9 cellular contexts compared by ENCODE assay signal in genomic region chr4:15809058-15809457, GRCh38. TPM values are rescaled to one million over a fixed set of nuclear protein-coding genes. Genes with fewer than 3 reads are reported as not detected.
DNase-seq lines count a peak whose midpoint lies in the region; ATAC-seq, FAIRE-seq and TF ChIP-seq lines count a peak whose summit lies in the region.
"Had no signal": no experiment of that assay in that cellular context is flagged by ENCODE, and none has a peak within 500 bp of the region (broad histone marks: within the 10 kb centered on the region; RNA-seq: fewer than 3 reads in every experiment).

No MANE protein-coding gene starts in this region.

- in situ Hi-C loops in HepG2 (cut with HindIII; ENCODE audit: extremely low pct_ligation_motif_present, low pct_unique_long_range_greater_than_20kb), result loop anchor here (5.0 kb wide), 1 partner anchor 148 kb away; no protein-coding TSS in a partner anchor

- H3K4me3 ChIP-seq in right lobe of liver, result no peak overlapping the region
- no peak overlapping the region for H3K4me3 ChIP-seq in HepG2 (replicated peaks in 1 of 3; ENCODE audit: insufficient read depth in 1 of 3, low read depth in 2 of 3, low read length in 3 of 3)

- no TSS peak for BruUV-seq in HepG2 (replicated peaks; lab: Mats Ljungman, UMichigan)

- H3K79me2 ChIP-seq in HepG2 (ENCODE audit: insufficient read depth, low read length), result no peaks in the 10 kb centered on the region

- DNase-seq in right lobe of liver (no peak), HepG2 (ENCODE audit: low spot score) (no peak), T-helper 17 cell (no peak), NCI-H1105 treated with DMSO at 0.1 percent for 48 hours (lab: John Stamatoyannopoulos, UW) (no peak), GOT3 (lab: John Stamatoyannopoulos, UW) (no peak), foreskin keratinocyte (no peak)
- no peak for DNase-seq in stimulated activated CD4-positive, alpha-beta T cell treated with anti-CD3 and anti-CD28 coated beads, Interleukin-2, amount 100 ng/mL, for 48 hours
- DNase-seq: DMS79 treated with DMSO at 0.1 percent for 48 hours had no signal

- peaks cover 21% of the 10 kb centered on the region for H3K27me3 Mint-ChIP-seq in T-helper 17 cell

- H3K36me3 ChIP-seq in right lobe of liver (no peaks in the 10 kb centered on the region), HepG2 (replicated peaks in 1 of 2; ENCODE audit: control insufficient read depth in 1 of 2, insufficient read depth in 2 of 2, low read length in 2 of 2) (no peaks in the 10 kb centered on the region)

- peaks cover 17% of the 10 kb centered on the region for H3K4me1 Mint-ChIP-seq in T-helper 17 cell

- H3K4me2 ChIP-seq in HepG2 (ENCODE audit: low read depth, low read length), result no peak overlapping the region

- H3K4me1 ChIP-seq in right lobe of liver (peaks cover 0 to 3% (median 0%) of the 10 kb centered on the region in 4 donors), HepG2 (ENCODE audit: insufficient read depth, low read length) (no peaks in the 10 kb centered on the region), foreskin keratinocyte (no peaks in the 10 kb centered on the region)

- H4K20me1 ChIP-seq in HepG2 (ENCODE audit: insufficient read depth, low read length), result no peaks in the 10 kb centered on the region

- peak overlapping the region; percentile 67 for H3K27ac Mint-ChIP-seq in T-helper 17 cell

- CTCF ChIA-PET in HepG2 (lab: Yijun Ruan, JAX; ENCODE audit: low intra/inter-chr PET ratio, low total read pairs), result no interaction called here

- no peak for TF ChIP-seq RAD21 in HepG2 (CRISPR knock-in tag; IDR thresholded peaks at IDR 0.05)

- H3K9ac ChIP-seq in HepG2 (ENCODE audit: insufficient read depth, low read depth, low read length), result no peak overlapping the region

- TF ChIP-seq EP300 in HepG2 (IDR thresholded peaks at IDR 0.05; ENCODE audit: low read depth in 2 of 2, low read length in 2 of 2), result no peak
- TF ChIP-seq EP300 in HepG2 (CRISPR knock-in tag; IDR thresholded peaks at IDR 0.05; ENCODE audit: borderline replicate concordance), result no peak

- no peaks in the 10 kb centered on the region for H3K36me3 Mint-ChIP-seq in T-helper 17 cell (ENCODE audit: low read depth)

- TF ChIP-seq CTCF in right lobe of liver (IDR thresholded peaks at IDR 0.05), result no peak
- TF ChIP-seq CTCF in HepG2 (CRISPR knock-in tag; IDR thresholded peaks at IDR 0.05), result no peak
- TF ChIP-seq CTCF in foreskin keratinocyte (conservative IDR thresholded peaks at IDR 0.05), result no peak

- FAIRE-seq in HepG2 (lab: Jason Lieb, UNC), result no peak

- peak overlapping the region; percentile 77 for H3K4me3 Mint-ChIP-seq in T-helper 17 cell

- H3K9me3 ChIP-seq in right lobe of liver, result no peaks in the 10 kb centered on the region
- no peaks in the 10 kb centered on the region for H3K9me3 ChIP-seq in HepG2 (ENCODE audit: low read length)
- no peaks in the 10 kb centered on the region for H3K9me3 ChIP-seq in T-helper 17 cell (ENCODE audit: control insufficient read depth, low read length, poor library complexity, severe bottlenecking)

- 52% methylated on average over 5 of the region's 5 CpGs for WGBS in right lobe of liver (ENCODE audit: insufficient coverage, low coverage, low lambda C conversion rate, missing lambda C conversion rate)
- 41% methylated on average over 5 of the region's 5 CpGs for WGBS in HepG2 (ENCODE audit: low lambda C conversion rate)

- POLR2A ChIA-PET in HepG2 (lab: Yijun Ruan, JAX), result no interaction called here

- H3K27me3 ChIP-seq in right lobe of liver, result no peaks in the 10 kb centered on the region
- peaks cover 2 to 8% of the 10 kb centered on the region in 2 experiments; a peak in 1 of 5 replicates for H3K27me3 ChIP-seq in HepG2 (ENCODE audit: control insufficient read depth in 1 of 2, insufficient read depth in 2 of 2, low read length in 2 of 2)
- no peaks in the 10 kb centered on the region for H3K27me3 ChIP-seq in foreskin keratinocyte

- no peak for TF ChIP-seq POLR2A in right lobe of liver (IDR thresholded peaks at IDR 0.05)
- no peak for TF ChIP-seq POLR2A in HepG2 (IDR thresholded peaks at IDR 0.05; ENCODE audit: insufficient read depth in 1 of 2, low read depth in 2 of 2, low read length in 2 of 2)

- H3K27ac ChIP-seq in right lobe of liver (no peak overlapping the region), HepG2 (ENCODE audit: extremely low read length, insufficient read depth, low read length) (no peak overlapping the region), foreskin keratinocyte (no peak overlapping the region)

- no peak overlapping the region for H2AFZ ChIP-seq in HepG2 (ENCODE audit: low read length)

- intact Hi-C loops in right lobe of liver (cut with DNase I), result loop anchor here (10.0 kb wide), 1 partner anchor 146 kb away; no protein-coding TSS in a partner anchor
- intact Hi-C loops in HepG2 (cut with micrococcal nuclease; ENCODE audit: unreplicated experiment), result no loop called here

- peak; percentile 39 to 75 (median 61) for ATAC-seq in right lobe of liver
- ATAC-seq in HepG2, result no peak
- ATAC-seq in HG03097 (IDR thresholded peaks at IDR 0.05; ENCODE audit: low FRiP score, unreplicated experiment), result peak; percentile 79
- peak; percentile 25 for ATAC-seq in T-helper 17 cell
- ATAC-seq in foreskin keratinocyte, result no peak

TF ChIP-seq in HepG2, 621 proteins besides CTCF, POLR2A, EP300 and RAD21:
- no peak for TF ChIP-seq GFI1 (CRISPR knock-in tag; IDR thresholded peaks at IDR 0.05; ENCODE audit: borderline replicate concordance)
- TF ChIP-seq HDAC6 (IDR thresholded peaks at IDR 0.05; ENCODE audit: low read depth, low read length), result no peak
- TF ChIP-seq ZNF205 (CRISPR knock-in tag; IDR thresholded peaks at IDR 0.05), result no peak
- no peak for TF ChIP-seq TP53 (CRISPR knock-in tag; conservative IDR thresholded peaks at IDR 0.05)
- no peak for TF ChIP-seq HOMEZ (CRISPR knock-in tag; IDR thresholded peaks at IDR 0.05; ENCODE audit: low read depth)
- no peak for TF ChIP-seq ZNF569 (CRISPR knock-in tag; IDR thresholded peaks at IDR 0.05; ENCODE audit: borderline replicate concordance)
- TF ChIP-seq NFKBIZ (CRISPR knock-in tag; IDR thresholded peaks at IDR 0.05), result no peak
- TF ChIP-seq ZBTB21 (CRISPR knock-in tag; IDR thresholded peaks at IDR 0.05), result no peak
- no peak for TF ChIP-seq ZNF446 (CRISPR knock-in tag; IDR thresholded peaks at IDR 0.05)
- no peak for TF ChIP-seq ZNF777 (CRISPR knock-in tag; IDR thresholded peaks at IDR 0.05)

RNA-seq across cellular contexts. Expression of gene CD38, which starts 30.9 kb away (rescaled TPM):
- 1 to 10 TPM in 4 of 6 experiments, under 1 TPM in 2; 0.74 to 8.4 (median 3.3) TPM for total RNA-seq in right lobe of liver
- total RNA-seq in HepG2 (2016; rRNA removed; fragmentation: Illumina TruSeq; extraction: Trizol), result not detected in 2 replicates
- total RNA-seq in HepG2 (2016; cell fraction: cytosol; rRNA removed; fragmentation: Illumina TruSeq; extraction: Trizol; ENCODE audit: low read depth), result not detected in 2 replicates
- total RNA-seq in HepG2 (2016; cell fraction: insoluble cytoplasmic fraction; rRNA removed; fragmentation: Illumina TruSeq; extraction: Trizol), result not detected in 2 replicates
- total RNA-seq in HepG2 (2016; cell fraction: membrane; rRNA removed; fragmentation: Illumina TruSeq; extraction: Trizol), result not detected in 2 replicates
- total RNA-seq in HepG2 (2016; cell fraction: nucleus; rRNA removed; fragmentation: Illumina TruSeq; extraction: Trizol), result not detected in 2 replicates
- polyA plus RNA-seq in HepG2 (2011; rRNA removed), result not detected in 2 replicates
- polyA plus RNA-seq in HepG2 (2011; cell fraction: cytosol; rRNA removed), result not detected in 2 replicates
- 0.02 TPM in 1 of 2 replicates, not detected in the other for polyA plus RNA-seq in HepG2 (2011; cell fraction: nucleus; rRNA removed)
- polyA plus RNA-seq in HepG2 (2012), result not detected in 2 replicates
- polyA plus RNA-seq in HepG2 (2016; cell fraction: cytosol; fragmentation: Illumina TruSeq; extraction: Trizol; ENCODE audit: low read depth), result not detected in 2 replicates
- not detected in 2 replicates for polyA plus RNA-seq in HepG2 (2016; cell fraction: insoluble cytoplasmic fraction; fragmentation: Illumina TruSeq; extraction: Trizol; ENCODE audit: low read depth)
- not detected in 2 replicates for polyA plus RNA-seq in HepG2 (2016; cell fraction: membrane; fragmentation: Illumina TruSeq; extraction: Trizol; ENCODE audit: low read depth)
- not detected in 2 replicates for polyA plus RNA-seq in HepG2 (2016; cell fraction: nucleus; fragmentation: Illumina TruSeq; extraction: Trizol; ENCODE audit: insufficient read depth, low read depth)
- polyA minus RNA-seq in HepG2 (2011; rRNA and poly(A)+ RNA removed; ENCODE audit: low replicate concordance), result 0.07 TPM in 1 of 2 replicates, not detected in the other
- not detected in 2 replicates for polyA minus RNA-seq in HepG2 (2011; cell fraction: cytosol; rRNA and poly(A)+ RNA removed)
- polyA minus RNA-seq in HepG2 (2011; cell fraction: nucleus; rRNA and poly(A)+ RNA removed), result not detected in 2 replicates
- 1 to 10 TPM; 1.4 TPM for total RNA-seq in T-helper 17 cell
- not detected in 2 replicates for total RNA-seq in foreskin keratinocyte
- polyA plus RNA-seq in foreskin keratinocyte, result 0.07 TPM in 1 of 2 replicates, not detected in the other

Comparison
In these comparisons a context has a peak if more than half of its experiments do, and no peak if none do; other contexts are left out.
1. ATAC-seq: peak in right lobe of liver (4 of 4), HG03097 (single experiment) and T-helper 17 cell (single experiment); none in HepG2 (single experiment) and foreskin keratinocyte (single experiment).